In the genomic region with DNA sequence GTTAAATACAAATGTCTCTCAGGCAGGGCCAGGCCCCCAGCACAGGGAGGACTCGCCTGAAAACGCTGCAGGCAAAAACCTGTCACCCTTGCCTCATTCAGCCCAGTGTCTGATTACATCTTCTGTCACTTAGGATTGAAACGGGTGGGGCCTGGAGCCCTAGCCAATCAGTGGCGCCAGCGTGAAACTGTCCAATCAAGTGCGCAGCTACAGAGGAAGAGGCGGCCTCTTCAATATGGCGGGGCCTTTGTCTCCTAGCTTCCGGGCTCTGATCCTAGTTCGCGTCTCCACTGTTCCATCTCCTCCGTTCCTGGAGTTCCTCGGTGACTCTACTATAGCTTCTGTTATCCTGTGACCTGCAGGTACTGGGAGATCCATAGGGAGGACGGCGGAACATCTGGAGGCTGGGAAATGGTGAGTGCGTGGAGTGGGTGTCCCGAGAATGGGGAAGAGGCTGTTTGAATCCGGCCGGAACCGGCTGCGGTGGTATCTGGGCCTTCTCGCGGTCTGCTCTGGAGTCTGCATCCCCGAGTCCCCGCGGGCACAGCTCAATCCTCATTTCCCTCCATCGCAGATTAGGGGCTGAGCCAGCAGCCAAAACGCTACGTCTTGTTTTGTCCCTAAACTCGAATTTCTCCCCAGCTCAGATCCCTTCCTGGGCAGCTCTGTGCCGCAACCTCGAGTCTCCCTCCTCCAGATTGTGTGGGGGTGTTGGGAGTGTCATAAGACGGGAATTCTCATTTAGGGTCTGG, we compare ENCODE assay signal across 8 cellular contexts. TPM values are rescaled to one million over a fixed set of nuclear protein-coding genes. Genes with fewer than 3 reads are reported as not detected.
DNase-seq lines count a peak whose midpoint lies in the region; ATAC-seq and TF ChIP-seq lines count a peak whose summit lies in the region.

A gene (plus strand): TSS at position 222 of the 752 bp plus-strand sequence. CDS start 190 bp downstream, at position 412.

- no peak within 1 kb of the TSS for H2BK20ac ChIP-seq in IMR-90 (ENCODE audit: low read depth, low read length)

- no peaks in the 10 kb centered on the region for H3K9me1 ChIP-seq in IMR-90 (ENCODE audit: insufficient read depth, low read length)

- peak within 1 kb of the TSS; percentile 96 for H3K4me3 ChIP-seq in IMR-90 (ENCODE audit: insufficient read depth, low read depth, low read length)
- H3K4me3 ChIP-seq in PC-3 (ENCODE audit: low read length): peak within 1 kb of the TSS; percentile 82
- peak within 1 kb of the TSS; percentile 46 for H3K4me3 ChIP-seq in neuron (ENCODE audit: low read length)
- peak within 1 kb of the TSS; percentile 83 to 100 (median 99) for H3K4me3 ChIP-seq in subcutaneous abdominal adipose tissue (ENCODE audit: low read depth in 1 of 5, low read length in 5 of 5)

- H2BK15ac ChIP-seq in IMR-90 (ENCODE audit: low read depth, low read length): no peak within 1 kb of the TSS

- POLR2A ChIA-PET in IMR-90 (lab: Charles Lee; ENCODE audit: unreplicated experiment): no interaction called here
- POLR2A ChIA-PET in PC-3 (lab: Charles Lee; ENCODE audit: unreplicated experiment): no interaction called here

- H3K9me3 ChIP-seq in IMR-90 (ENCODE audit: control insufficient read depth, insufficient read depth, low read length) (no peaks in the 10 kb centered on the region), PC-3 (ENCODE audit: low read length) (peaks cover 11% of the 10 kb centered on the region; the same call in 1 of the 2 replicates), neuron (ENCODE audit: low read length) (no peaks in the 10 kb centered on the region), subcutaneous abdominal adipose tissue (ENCODE audit: control insufficient read depth in 5 of 5, low read length in 5 of 5) (no peaks in the 10 kb centered on the region)

- H3K36me3 Mint-ChIP-seq in activated T-cell treated with anti-CD3 and anti-CD28 coated beads, Interleukin-2, amount 50 U/mL, for 24 hours (ENCODE audit: low read depth): peaks cover 59% of the 10 kb centered on the region

- H3K4me1 ChIP-seq in IMR-90 (ENCODE audit: control insufficient read depth, insufficient read depth, low read length) (no peaks in the 10 kb centered on the region), PC-3 (ENCODE audit: insufficient read depth, low read length) (0 out of 2 replicates have a peak, but pooled peaks cover 5% of the 10 kb centered on the region), neuron (ENCODE audit: insufficient read depth, low read length) (no peaks in the 10 kb centered on the region), subcutaneous abdominal adipose tissue (ENCODE audit: control insufficient read depth in 5 of 5, insufficient read depth in 5 of 5, low read length in 5 of 5) (peaks cover 1 to 21% (median 17%) of the 10 kb centered on the region in 5 donors)

- H2BK5ac ChIP-seq in IMR-90 (ENCODE audit: low read depth, low read length, poor library complexity, severe bottlenecking): peak within 1 kb of the TSS; percentile 76

- dilution Hi-C loops in IMR-90 (cut with HindIII; ENCODE audit: low sequenced_read_pairs, unreplicated experiment): no loop called here

- H3K4me3 Mint-ChIP-seq in activated T-cell treated with anti-CD3 and anti-CD28 coated beads, Interleukin-2, amount 50 U/mL, for 24 hours: peak within 1 kb of the TSS; percentile 99

- H3K4me2 ChIP-seq in IMR-90 (ENCODE audit: low read depth, low read length) (peak within 1 kb of the TSS; percentile 76), PC-3 (ENCODE audit: low read length) (peak within 1 kb of the TSS; percentile 77)

- H4K20me1 ChIP-seq in IMR-90 (ENCODE audit: insufficient read depth, low read length) (no peaks in the 10 kb centered on the region), PC-3 (ENCODE audit: low read length) (no peaks in the 10 kb centered on the region)

- 4% methylated on average over 7 of the region's 33 CpGs; no CpG with 5 or more reads in 1 of the 2 experiments for whole genome bisulfite sequencing in IMR-90 (ENCODE audit: extremely low coverage in 2 of 2, insufficient read length in 1 of 2), 2 experiments

- in situ Hi-C loops in IMR-90 (cut with MboI; ENCODE audit: low sequenced_read_pairs): no loop called here

- intact Hi-C loops in IMR-90 (cut with micrococcal nuclease) (no loop called here), PC-3 (cut with micrococcal nuclease) (loop anchor here (2.0 kb wide), 1 partner anchor 249 kb away; a partner anchor contains a TSS)

- no peaks in the 10 kb centered on the region for H3K36me3 ChIP-seq in IMR-90 (ENCODE audit: control insufficient read depth, insufficient read depth, low read length)
- peaks cover 24% of the 10 kb centered on the region for H3K36me3 ChIP-seq in PC-3 (ENCODE audit: low read depth, low read length)
- H3K36me3 ChIP-seq in neuron (ENCODE audit: insufficient read depth, low read length): no peaks in the 10 kb centered on the region
- H3K36me3 ChIP-seq in subcutaneous abdominal adipose tissue (ENCODE audit: control insufficient read depth in 5 of 5, insufficient read depth in 5 of 5, low read length in 5 of 5): no peaks in the 10 kb centered on the region

- no peak for TF ChIP-seq RAD21 in IMR-90 (IDR thresholded peaks at IDR 0.05; ENCODE audit: low read length)

- no peak within 1 kb of the TSS; the same call in 1 of the 2 replicates for H2AK5ac ChIP-seq in IMR-90 (ENCODE audit: low read depth, low read length)

- peaks cover 6% of the 10 kb centered on the region for H3K9me3 Mint-ChIP-seq in activated T-cell treated with anti-CD3 and anti-CD28 coated beads, Interleukin-2, amount 50 U/mL, for 24 hours

- ATAC-seq in GM21447 (IDR thresholded peaks at IDR 0.05; ENCODE audit: unreplicated experiment) (peak; percentile 100), IMR-90 (ENCODE audit: low read depth) (peak; percentile 100), PC-3 (peak; percentile 100), esophagus mucosa (peak; percentile 99)

- peaks cover 38% of the 10 kb centered on the region for H3K4me1 Mint-ChIP-seq in activated T-cell treated with anti-CD3 and anti-CD28 coated beads, Interleukin-2, amount 50 U/mL, for 24 hours (ENCODE audit: low read depth)

- H3K27me3 ChIP-seq in IMR-90 (ENCODE audit: control insufficient read depth, insufficient read depth, low read length): no peaks in the 10 kb centered on the region
- no peaks in the 10 kb centered on the region for H3K27me3 ChIP-seq in PC-3 (ENCODE audit: low read length)
- no peaks in the 10 kb centered on the region for H3K27me3 ChIP-seq in neuron (ENCODE audit: insufficient read depth, low read length)
- no peaks in the 10 kb centered on the region for H3K27me3 ChIP-seq in subcutaneous abdominal adipose tissue (ENCODE audit: control insufficient read depth in 5 of 5, insufficient read depth in 4 of 5, low read length in 5 of 5)

- peaks cover 6 to 11% of the 10 kb centered on the region in 2 experiments for H3K79me1 ChIP-seq in IMR-90 (ENCODE audit: low read depth in 1 of 2, low read length in 2 of 2)

- no peaks in the 10 kb centered on the region for H3F3A ChIP-seq in PC-3 (ENCODE audit: low read length, unreplicated experiment)

- peak within 1 kb of the TSS; percentile 82 for H3K4ac ChIP-seq in IMR-90 (ENCODE audit: low read depth, low read length)

- H4K5ac ChIP-seq in IMR-90 (ENCODE audit: low read depth, low read length): peak within 1 kb of the TSS; percentile 93

- H3K27ac ChIP-seq in IMR-90 (ENCODE audit: insufficient read depth, low read length) (peak within 1 kb of the TSS; percentile 93), PC-3 (ENCODE audit: low read length) (peak within 1 kb of the TSS; percentile 37), subcutaneous abdominal adipose tissue (ENCODE audit: low read depth, low read length) (peak within 1 kb of the TSS; percentile 90)

- H3K9ac ChIP-seq in IMR-90 (ENCODE audit: low read depth, low read length): peak within 1 kb of the TSS; percentile 96
- H3K9ac ChIP-seq in PC-3 (ENCODE audit: low read length): peak within 1 kb of the TSS; percentile 84
- H3K9ac ChIP-seq in subcutaneous abdominal adipose tissue (ENCODE audit: low read length in 5 of 5): peak within 1 kb of the TSS; percentile 89 to 97 (median 91)

- H4K8ac ChIP-seq in IMR-90 (ENCODE audit: low read depth in 2 of 2, low read length in 2 of 2): peak within 1 kb of the TSS; percentile 88 to 96

- peak within 1 kb of the TSS; percentile 87; the same call in 1 of the 2 replicates for H4K91ac ChIP-seq in IMR-90 (ENCODE audit: insufficient read depth, low read depth, low read length)

- H2BK120ac ChIP-seq in IMR-90 (ENCODE audit: low read depth, low read length): no peak within 1 kb of the TSS

- H3K18ac ChIP-seq in IMR-90 (ENCODE audit: low read depth, low read length): peak within 1 kb of the TSS; percentile 78; the same call in 1 of the 2 replicates

- TF ChIP-seq POLR2A in IMR-90 (IDR thresholded peaks at IDR 0.05; ENCODE audit: low read depth, low read length): peak; percentile 84

- 0 out of 2 replicates have a peak within 1 kb of the TSS, but pooled peaks have one; percentile 71 for H3K23ac ChIP-seq in IMR-90 (ENCODE audit: low read depth, low read length)

- H3K14ac ChIP-seq in IMR-90 (replicated peaks; ENCODE audit: low read depth, low read length): peak within 1 kb of the TSS; percentile 88

- H2AFZ ChIP-seq in IMR-90 (replicated peaks; ENCODE audit: low read length, poor library complexity): peak within 1 kb of the TSS; percentile 97
- peak within 1 kb of the TSS; percentile 88 for H2AFZ ChIP-seq in PC-3 (ENCODE audit: low read length)
- peak within 1 kb of the TSS; percentile 12 for H2AFZ ChIP-seq in neuron (ENCODE audit: low read depth, low read length)

- H3K9me2 ChIP-seq in PC-3 (replicated peaks; ENCODE audit: low read length): no peaks in the 10 kb centered on the region

- CTCF ChIA-PET in IMR-90 (lab: Yijun Ruan, JAX) (no interaction called here), PC-3 (lab: Charles Lee) (no interaction called here)

- H2AK9ac ChIP-seq in IMR-90 (replicated peaks; ENCODE audit: low read depth, low read length, poor library complexity): peak within 1 kb of the TSS; percentile 92

- TF ChIP-seq CTCF in IMR-90 (conservative IDR thresholded peaks at IDR 0.05; ENCODE audit: low read depth, low read length): no peak
- TF ChIP-seq CTCF in PC-3 (conservative IDR thresholded peaks at IDR 0.05; ENCODE audit: low read depth, low read length): no peak

- H3K56ac ChIP-seq in IMR-90 (ENCODE audit: extremely low read depth, insufficient read depth, low read length): peak within 1 kb of the TSS; percentile 90

- peak within 1 kb of the TSS; percentile 99 for H3K27ac Mint-ChIP-seq in activated T-cell treated with anti-CD3 and anti-CD28 coated beads, Interleukin-2, amount 50 U/mL, for 24 hours

- DNase-seq in DMS 273 treated with DMSO at 0.1 percent for 48 hours (lab: John Stamatoyannopoulos, UW): peak; percentile 96
- DNase-seq in IMR-90: peak; percentile 94
- peak; percentile 87 for DNase-seq in PC-3
- DNase-seq in activated T-cell treated with anti-CD3 and anti-CD28 coated beads, Interleukin-2, amount 50 U/mL, for 24 hours: peak; percentile 87

- no peaks in the 10 kb centered on the region for H3K27me3 Mint-ChIP-seq in activated T-cell treated with anti-CD3 and anti-CD28 coated beads, Interleukin-2, amount 50 U/mL, for 24 hours

- TSS peak; percentile 51 for BruUV-seq in IMR-90 (replicated peaks; lab: Mats Ljungman, UMichigan)
- BruUV-seq in PC-3 (replicated peaks; lab: Mats Ljungman, UMichigan): TSS peak; percentile 65

- H3K79me2 ChIP-seq in PC-3 (ENCODE audit: low read length): peaks cover 33% of the 10 kb centered on the region

RNA-seq across cellular contexts. Expression of the gene that starts here (rescaled TPM):
- total RNA-seq in IMR-90 (2012; rRNA removed) (8.1 and 10.6 TPM in 2 replicates), PC-3 (2014; rRNA removed) (2.7 and 10.7 TPM in 2 replicates), esophagus mucosa (4.2 TPM)
- 1.3 and 1.9 TPM in 2 replicates for polyA plus RNA-seq in IMR-90 (2012; rRNA removed)
- polyA plus RNA-seq in IMR-90 (2012; cell fraction: cytosol; rRNA removed): 0.36 and 0.74 TPM in 2 replicates
- polyA plus RNA-seq in IMR-90 (2012; cell fraction: nucleus; rRNA removed; ENCODE audit: low replicate concordance): 2.7 and 7.7 TPM in 2 replicates

Comparison
In these comparisons a context has a peak if more than half of its experiments do, and no peak if none do; other contexts are left out.
1. Peak in every context shown above with its lines: DNase-seq, ATAC-seq, H3K4me3 ChIP-seq and H3K27ac ChIP-seq.
2. H2AFZ ChIP-seq: peak in every context shown above with its lines; median percentile 97 in IMR-90; 88 in PC-3; 12 in neuron.
3. H3K27ac ChIP-seq: peak in every context shown above with its lines; median percentile 93 in IMR-90; 90 in subcutaneous abdominal adipose tissue; 37 in PC-3.
4. H3K4me3 ChIP-seq: peak in every context shown above with its lines; median percentile 99 in subcutaneous abdominal adipose tissue; 96 in IMR-90; 82 in PC-3; 46 in neuron.